16 cellular contexts compared by ENCODE assay signal in genomic region chr2:168135630-168136029, GRCh38.
DNase-seq lines count a peak whose midpoint lies in the region; ATAC-seq, FAIRE-seq and TF ChIP-seq lines count a peak whose summit lies in the region.
"Had no signal": no experiment of that assay in that cellular context is flagged by ENCODE, and none has a peak within 500 bp of the region (broad histone marks: within the 10 kb centered on the region; RNA-seq: fewer than 3 reads in every experiment).

No MANE protein-coding gene starts in this region.

- TF ChIP-seq CTCF in A549 (IDR thresholded peaks at IDR 0.05): no peak
- TF ChIP-seq CTCF in PC-9 (conservative IDR thresholded peaks at IDR 0.05): no peak
- no peak for TF ChIP-seq CTCF in bronchial epithelial cell (IDR thresholded peaks at IDR 0.05; ENCODE audit: insufficient read depth, low read length, severe bottlenecking)
- TF ChIP-seq CTCF in gastrocnemius medialis (IDR thresholded peaks at IDR 0.05 in 4 of 5, conservative IDR thresholded peaks at IDR 0.05 in 1 of 5): no peak
- no peak for TF ChIP-seq CTCF in D721Med (IDR thresholded peaks at IDR 0.05; ENCODE audit: insufficient read depth, missing control alignments)
- TF ChIP-seq CTCF in natural killer cell (IDR thresholded peaks at IDR 0.05): no peak
- no peak for TF ChIP-seq CTCF in WERI-Rb-1 (IDR thresholded peaks at IDR 0.05; ENCODE audit: low read depth, low read length)

- H4K20me1 ChIP-seq in PC-9 (ENCODE audit: insufficient read depth): no peaks in the 10 kb centered on the region

- H3K4me1 ChIP-seq in A549 (peaks cover 10% of the 10 kb centered on the region), PC-9 (replicated peaks; ENCODE audit: insufficient read depth) (peaks cover 21% of the 10 kb centered on the region), gastrocnemius medialis (peaks cover 3 to 12% of the 10 kb centered on the region in 2 donors)

- peak overlapping the region in 1 of 2 donors; percentile 9 for H3K27ac Mint-ChIP-seq in natural killer cell

- H3K27me3 ChIP-seq in PC-9 (ENCODE audit: insufficient read depth, low read depth) (no peaks in the 10 kb centered on the region), bronchial epithelial cell (ENCODE audit: control insufficient read depth, insufficient read depth, low read length) (no peaks in the 10 kb centered on the region), gastrocnemius medialis (no peaks in the 10 kb centered on the region), WERI-Rb-1 (ENCODE audit: insufficient read depth, low read depth, severe bottlenecking) (no peaks in the 10 kb centered on the region)

- H3K9me3 ChIP-seq in A549 (no peaks in the 10 kb centered on the region), PC-9 (ENCODE audit: insufficient read depth, low read depth) (no peaks in the 10 kb centered on the region), gastrocnemius medialis (no peaks in the 10 kb centered on the region), WERI-Rb-1 (ENCODE audit: severe bottlenecking) (no peaks in the 10 kb centered on the region)
- H3K9me3 ChIP-seq: HAP-1 had no signal

- H3K9me2 ChIP-seq in PC-9 (ENCODE audit: insufficient read depth): no peaks in the 10 kb centered on the region

- peak overlapping the region; percentile 5; the same call in 1 of the 3 replicates for H3K4me2 ChIP-seq in A549
- peak overlapping the region; percentile 27 for H3K4me2 ChIP-seq in PC-9

- 88% methylated on average over 4 of the region's 4 CpGs for WGBS in A549 (ENCODE audit: missing lambda C conversion rate)

- TF ChIP-seq POLR2A in A549 (IDR thresholded peaks at IDR 0.05; ENCODE audit: low read length) (no peak), gastrocnemius medialis (IDR thresholded peaks at IDR 0.05) (no peak)

- TF ChIP-seq RAD21 in A549 (conservative IDR thresholded peaks at IDR 0.05 in 1 of 2, IDR thresholded peaks at IDR 0.05 in 1 of 2): no peak

- no peaks in the 10 kb centered on the region for H3K9me3 Mint-ChIP-seq in natural killer cell
- H3K9me3 Mint-ChIP-seq: CD4-positive, alpha-beta memory T cell had no signal

- H3K4me1 Mint-ChIP-seq in natural killer cell: peaks cover 35 to 59% of the 10 kb centered on the region in 2 donors

- intact Hi-C loops in PC-9 (cut with micrococcal nuclease; ENCODE audit: unreplicated experiment): loop anchor here (2.0 to 5.0 kb wide), 3 partner anchors 57 to 201 kb away; partner anchors contain the start of gene STK39
- intact Hi-C loops in gastrocnemius medialis (cut with DNase I; ENCODE audit: low total_unique reads): no loop called here
- intact Hi-C loops in natural killer cell (cut with micrococcal nuclease): loop anchor here (2.0 to 5.0 kb wide), 2 partner anchors 157 to 787 kb away; no protein-coding TSS in a partner anchor

- no peak overlapping the region for H3K4me3 Mint-ChIP-seq in natural killer cell
- H3K4me3 Mint-ChIP-seq: CD4-positive, alpha-beta memory T cell had no signal

- no peak for FAIRE-seq in A549 (lab: Jason Lieb, UNC)
- FAIRE-seq in bronchial epithelial cell (lab: Jason Lieb, UNC): no peak
- FAIRE-seq in D721Med (lab: Jason Lieb, UNC): no peak
- FAIRE-seq: GM12878 had no signal

- POLR2A ChIA-PET in A549 (lab: Yijun Ruan, JAX): no interaction called here
- POLR2A ChIA-PET in PC-9 (lab: Charles Lee; ENCODE audit: unreplicated experiment): no interaction called here

- H3K4me3 ChIP-seq in A549 (no peak overlapping the region), PC-9 (no peak overlapping the region), bronchial epithelial cell (ENCODE audit: low read depth, low read length) (no peak overlapping the region), gastrocnemius medialis (no peak overlapping the region), WERI-Rb-1 (ENCODE audit: low read depth, low read length) (no peak overlapping the region)
- H3K4me3 ChIP-seq: GM12878, HAP-1 had no signal

- H3K36me3 ChIP-seq in PC-9 (ENCODE audit: low read depth): peaks cover 30% of the 10 kb centered on the region; the same call in 1 of the 2 replicates
- H3K36me3 ChIP-seq in bronchial epithelial cell (ENCODE audit: control insufficient read depth, insufficient read depth, low read length): no peaks in the 10 kb centered on the region
- H3K36me3 ChIP-seq in gastrocnemius medialis: no peaks in the 10 kb centered on the region
- H3K36me3 ChIP-seq in WERI-Rb-1: no peaks in the 10 kb centered on the region; the same call in none of the 2 replicates

- H3K79me2 ChIP-seq in PC-9 (ENCODE audit: low read depth): 0 out of 2 replicates have a peak, but pooled peaks cover 6% of the 10 kb centered on the region

- in situ Hi-C loops in gastrocnemius medialis (cut with MboI; ENCODE audit: low sequenced_read_pairs in 4 of 4): no loop called here

- H3K27ac ChIP-seq in A549: no peak overlapping the region
- H3K27ac ChIP-seq in PC-9: peak overlapping the region; percentile 46; the same call in 1 of the 2 replicates
- H3K27ac ChIP-seq in gastrocnemius medialis: no peak overlapping the region
- H3K27ac ChIP-seq in WERI-Rb-1: no peak overlapping the region

- no peak for ATAC-seq in A549
- no peak for ATAC-seq in gastrocnemius medialis
- no peak for ATAC-seq in natural killer cell

- H3K36me3 Mint-ChIP-seq in natural killer cell: peaks cover 19% of the 10 kb centered on the region

- CTCF ChIA-PET in A549 (lab: Yijun Ruan, JAX): interaction anchor here (0.6 to 1.6 kb wide), 4 partner anchors 71 to 1596 kb away, joined by 3 to 8 read pairs (median 5); partner anchors contain the start of gene STK39
- CTCF ChIA-PET in PC-9 (lab: Charles Lee): no interaction called here

- no peak for TF ChIP-seq EP300 in A549 (IDR thresholded peaks at IDR 0.05)

- DNase-seq in A549 (ENCODE audit: low read depth in 1 of 2, low spot score in 1 of 2): no peak
- peak; percentile 22 for DNase-seq in HCEC 1CT
- no peak for DNase-seq in PC-9
- peak; percentile 44 for DNase-seq in bronchial epithelial cell (ENCODE audit: low read depth)
- DNase-seq in gastrocnemius medialis: no peak
- no peak for DNase-seq in D721Med (ENCODE audit: insufficient read length, low spot score)
- no peak for DNase-seq in natural killer cell
- no peak for DNase-seq in WERI-Rb-1
- DNase-seq: 8988T, C1 segment of cervical spinal cord, DMS 273 treated with DMSO at 0.1 percent for 48 hours, DMS79, GOT3 had no signal

- no TSS peak for BruUV-seq in PC-9 (replicated peaks; lab: Mats Ljungman, UMichigan)

- H3F3A ChIP-seq in PC-9 (ENCODE audit: insufficient read depth, low read depth): peaks cover 11% of the 10 kb centered on the region; the same call in 1 of the 2 replicates

- no peak overlapping the region for H2AFZ ChIP-seq in PC-9

- H3K27me3 Mint-ChIP-seq in natural killer cell (ENCODE audit: low read depth in 2 of 2): no peaks in the 10 kb centered on the region
- H3K27me3 Mint-ChIP-seq: CD4-positive, alpha-beta memory T cell had no signal

TF ChIP-seq in A549, 52 proteins besides CTCF, POLR2A, EP300 and RAD21:
- TF ChIP-seq FOSL2 (IDR thresholded peaks at IDR 0.05): 0 out of 2 replicates have a peak, but pooled peaks have one; percentile 8
- TF ChIP-seq FOSL2 (CRISPR knock-in tag; IDR thresholded peaks at IDR 0.05): no peak; the same call in 1 of the 2 replicates
- no peak for TF ChIP-seq POLR2AphosphoS2 (conservative IDR thresholded peaks at IDR 0.05; ENCODE audit: low read length)

Comparison
In these comparisons a context has a peak if more than half of its experiments do, and no peak if none do; other contexts are left out.
1. DNase-seq: peak in HCEC 1CT (single experiment) and bronchial epithelial cell (single experiment); none in A549 (0 of 2), PC-9 (0 of 2), gastrocnemius medialis (0 of 2), D721Med (single experiment), natural killer cell (single experiment) and WERI-Rb-1 (single experiment).